8 cellular contexts compared by ENCODE assay signal in the genomic region with DNA sequence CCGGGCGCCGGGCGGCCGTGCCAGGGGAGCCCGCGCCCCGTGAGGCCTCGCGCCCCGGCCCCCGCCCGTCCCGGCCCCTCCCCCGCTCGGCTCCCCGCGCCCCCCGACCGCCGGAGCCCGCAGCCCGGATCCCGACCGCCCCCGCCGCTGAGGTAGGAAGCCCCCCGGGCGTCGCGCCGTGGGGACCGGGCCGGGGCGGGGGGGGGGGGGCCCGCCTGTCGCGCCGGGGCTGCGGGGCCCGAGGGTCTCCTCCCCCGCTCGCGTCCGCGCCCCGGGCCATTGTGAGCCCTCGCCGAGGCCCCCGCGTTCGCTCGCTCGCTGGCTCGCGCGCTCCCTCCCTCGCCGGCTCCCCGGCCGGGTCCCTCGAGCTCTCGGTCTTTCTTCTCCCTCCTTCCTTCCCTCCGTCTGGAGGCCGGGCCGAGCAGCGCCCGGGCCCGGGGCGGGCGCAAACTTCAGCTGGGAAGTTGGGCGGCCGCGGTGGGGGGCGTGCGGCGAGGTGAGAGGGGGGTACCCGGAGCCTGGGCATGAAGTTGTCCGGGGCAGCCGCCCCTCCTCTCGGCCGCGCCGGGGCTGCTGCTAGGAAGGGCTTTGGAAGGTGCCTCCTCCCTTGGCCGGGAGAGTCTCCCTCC. TPM values are rescaled to one million over a fixed set of nuclear protein-coding genes. Genes with fewer than 3 reads are reported as not detected.
DNase-seq lines count a peak whose midpoint lies in the region; ATAC-seq and TF ChIP-seq lines count a peak whose summit lies in the region.

No MANE protein-coding gene starts in this region.

- no peaks in the 10 kb centered on the region for H3K36me3 Mint-ChIP-seq in activated CD4-positive, alpha-beta T cell treated with anti-CD3 and anti-CD28 coated beads for 36 hours (ENCODE audit: low read depth)

- H3K9me3 Mint-ChIP-seq in activated CD4-positive, alpha-beta T cell treated with anti-CD3 and anti-CD28 coated beads for 36 hours (ENCODE audit: low read depth): no peaks in the 10 kb centered on the region

- H3K4me3 Mint-ChIP-seq in activated CD4-positive, alpha-beta T cell treated with anti-CD3 and anti-CD28 coated beads for 36 hours: no peak overlapping the region

- H3K27me3 Mint-ChIP-seq in activated CD4-positive, alpha-beta T cell treated with anti-CD3 and anti-CD28 coated beads for 36 hours: peaks cover 13% of the 10 kb centered on the region

- H3K4me1 ChIP-seq in thyroid gland: peaks cover 52 to 56% of the 10 kb centered on the region in 2 donors

- POLR2A ChIA-PET in activated CD4-positive, alpha-beta T cell treated with anti-CD3 and anti-CD28 coated beads for 36 hours (lab: Charles Lee): no interaction called here

- no peak for TF ChIP-seq POLR2A in thyroid gland (IDR thresholded peaks at IDR 0.05)

- no CpG with 5 or more reads among the region's 85 CpGs for WGBS in thyroid gland, 2 donors

- TF ChIP-seq CTCF in WI38 (IDR thresholded peaks at IDR 0.05; ENCODE audit: low read depth, low read length) (no peak), thyroid gland (IDR thresholded peaks at IDR 0.05) (no peak)

- H3K27ac ChIP-seq in thyroid gland: peak overlapping the region; percentile 86 to 94 (median 93)

- H3K27me3 ChIP-seq in thyroid gland: no peaks in the 10 kb centered on the region

- intact Hi-C loops in activated CD4-positive, alpha-beta T cell treated with anti-CD3 and anti-CD28 coated beads for 36 hours (cut with DNase I, micrococcal nuclease): no loop called here
- intact Hi-C loops in thyroid gland (cut with DNase I): no loop called here

- H3K9me3 ChIP-seq in thyroid gland: no peaks in the 10 kb centered on the region

- peaks cover 11% of the 10 kb centered on the region for H3K4me1 Mint-ChIP-seq in activated CD4-positive, alpha-beta T cell treated with anti-CD3 and anti-CD28 coated beads for 36 hours

- no peak for ATAC-seq in activated CD4-positive, alpha-beta T cell treated with anti-CD3 and anti-CD28 coated beads for 36 hours
- ATAC-seq in HG02938 (IDR thresholded peaks at IDR 0.05; ENCODE audit: unreplicated experiment): no peak

- peak; percentile 36 for DNase-seq in activated CD4-positive, alpha-beta T cell treated with anti-CD3 and anti-CD28 coated beads for 36 hours
- DNase-seq in activated CD4-positive, alpha-beta T cell treated with anti-CD3 and anti-CD28 coated beads for 1 hour: no peak
- DNase-seq in islet precursor cell: peak; percentile 68
- DNase-seq in thyroid gland: peak; percentile 34 to 39
- no peak for DNase-seq in middle frontal gyrus (ENCODE audit: extremely low spot score, low spot score)
- DNase-seq in stimulated activated CD8-positive, alpha-beta memory T cell treated with anti-CD3 and anti-CD28 coated beads, Interleukin-4, amount 100 ng/mL, for 48 hours: no peak

- H3K4me3 ChIP-seq in WI38 (ENCODE audit: low read depth, low read length) (peak overlapping the region; percentile 84), thyroid gland (replicated peaks in 1 of 3) (peak overlapping the region; percentile 17 to 62 (median 60))

- H3K27ac Mint-ChIP-seq in activated CD4-positive, alpha-beta T cell treated with anti-CD3 and anti-CD28 coated beads for 36 hours: no peak overlapping the region

- H3K36me3 ChIP-seq in thyroid gland: no peaks in the 10 kb centered on the region

- CTCF ChIA-PET in activated CD4-positive, alpha-beta T cell treated with anti-CD3 and anti-CD28 coated beads for 36 hours (lab: Charles Lee): interaction anchor here (2.2 kb wide), 1 partner anchor 11 kb away, joined by 12 read pairs; no protein-coding TSS in a partner anchor

RNA-seq across cellular contexts. Expression of a gene that starts 0.3 kb away (rescaled TPM):
- under 1 TPM; 0.27 to 0.30 TPM for total RNA-seq in activated CD4-positive, alpha-beta T cell treated with anti-CD3 and anti-CD28 coated beads for 36 hours
- total RNA-seq in thyroid gland: 1 to 10 TPM; 5.5 to 7.6 (median 6.7) TPM

RNA-seq across cellular contexts. Expression of a gene that starts 34.9 kb away (rescaled TPM):
- 10 to 100 TPM; 62.8 to 67.8 TPM for total RNA-seq in activated CD4-positive, alpha-beta T cell treated with anti-CD3 and anti-CD28 coated beads for 36 hours
- 10 to 100 TPM in 3 of 4 donors, 1 to 10 TPM in 1; 5.6 to 60.2 (median 27.3) TPM for total RNA-seq in thyroid gland

RNA-seq across cellular contexts. Expression of a gene that starts 43.4 kb away (rescaled TPM):
- total RNA-seq in activated CD4-positive, alpha-beta T cell treated with anti-CD3 and anti-CD28 coated beads for 36 hours: 10 to 100 TPM; 31.0 to 42.4 TPM
- total RNA-seq in thyroid gland: 1 to 10 TPM; 3.8 to 6.3 (median 5.4) TPM

RNA-seq across cellular contexts. Expression of a gene that starts 55.4 kb away (rescaled TPM):
- total RNA-seq in activated CD4-positive, alpha-beta T cell treated with anti-CD3 and anti-CD28 coated beads for 36 hours: not detected
- 10 to 100 TPM; 21.9 to 47.0 (median 28.8) TPM for total RNA-seq in thyroid gland

Comparison
In these comparisons a context has a peak if more than half of its experiments do, and no peak if none do; other contexts are left out.
1. DNase-seq: peak in activated CD4-positive, alpha-beta T cell treated with anti-CD3 and anti-CD28 coated beads for 36 hours (single experiment), islet precursor cell (single experiment) and thyroid gland (2 of 2); none in activated CD4-positive, alpha-beta T cell treated with anti-CD3 and anti-CD28 coated beads for 1 hour (single experiment), middle frontal gyrus (single experiment) and stimulated activated CD8-positive, alpha-beta memory T cell treated with anti-CD3 and anti-CD28 coated beads, Interleukin-4, amount 100 ng/mL, for 48 hours (single experiment).
2. RNA of a gene that starts 0.3 kb away (total RNA-seq): 5.5 to 7.6 TPM in thyroid gland; 0.27 to 0.30 TPM in activated CD4-positive, alpha-beta T cell treated with anti-CD3 and anti-CD28 coated beads for 36 hours; every median in the first group is over 4 times any median in the second.
3. RNA of a gene that starts 43.4 kb away (total RNA-seq): 31.0 to 42.4 TPM in activated CD4-positive, alpha-beta T cell treated with anti-CD3 and anti-CD28 coated beads for 36 hours; 3.8 to 6.3 TPM in thyroid gland; every median in the first group is over 4 times any median in the second.